In genomic region chr22:20298803-20299735, GRCh38 we compare ENCODE assay signal across 8 cellular contexts.
DNase-seq lines count a peak whose midpoint lies in the region; ATAC-seq lines count a peak whose summit lies in the region.

No MANE protein-coding gene starts in this region.

- peaks cover 9% of the 10 kb centered on the region for H3K27me3 Mint-ChIP-seq in central memory CD8-positive, alpha-beta T cell

- H3K27ac Mint-ChIP-seq in central memory CD8-positive, alpha-beta T cell (ENCODE audit: low read depth), result no peak overlapping the region

- peak; percentile 21 for DNase-seq in DMS53 treated with DMSO at 0.1 percent for 48 hours (lab: John Stamatoyannopoulos, UW; ENCODE audit: unreplicated experiment)
- peak; percentile 62 for DNase-seq in NCI-H2196 (lab: John Stamatoyannopoulos, UW; ENCODE audit: unreplicated experiment)
- peak; percentile 84 for DNase-seq in activated CD4-positive, CD25-positive, alpha-beta regulatory T cell treated with anti-CD3 and anti-CD28 coated beads, Interleukin-2, amount 50 U/mL, for 72 hours
- DNase-seq in central memory CD8-positive, alpha-beta T cell (ENCODE audit: low spot score in 2 of 2), result peak; percentile 74 to 77
- DNase-seq in kidney glomerular epithelial cell (lab: John Stamatoyannopoulos, UW), result peak; percentile 56
- DNase-seq in stimulated activated CD4-positive, alpha-beta T cell treated with anti-CD3 and anti-CD28 coated beads, Interleukin-1b, Interleukin-23, amount 100 ng/mL, for 1 hour (ENCODE audit: low read depth in 2 of 2), result peak; percentile 74 to 93

- H3K36me3 Mint-ChIP-seq in central memory CD8-positive, alpha-beta T cell (ENCODE audit: insufficient read depth), result no peaks in the 10 kb centered on the region

- H3K4me3 Mint-ChIP-seq in central memory CD8-positive, alpha-beta T cell, result peak overlapping the region; percentile 77

- peaks cover 7% of the 10 kb centered on the region for H3K4me1 Mint-ChIP-seq in central memory CD8-positive, alpha-beta T cell

- ATAC-seq in HG02763 (IDR thresholded peaks at IDR 0.05; ENCODE audit: unreplicated experiment), result peak; percentile 59
- ATAC-seq in central memory CD8-positive, alpha-beta T cell (replicated peaks; ENCODE audit: extremely low read depth, poor library complexity, severe bottlenecking), result peak; percentile 85
- no peak for ATAC-seq in GM21367 (IDR thresholded peaks at IDR 0.05; ENCODE audit: unreplicated experiment)

- H3K9me3 Mint-ChIP-seq in central memory CD8-positive, alpha-beta T cell, result no peaks in the 10 kb centered on the region

Comparison
In these comparisons a context has a peak if more than half of its experiments do, and no peak if none do; other contexts are left out.
1. DNase-seq: peak in every context shown above with its lines; median percentile 84 in activated CD4-positive, CD25-positive, alpha-beta regulatory T cell treated with anti-CD3 and anti-CD28 coated beads, Interleukin-2, amount 50 U/mL, for 72 hours; 84 in stimulated activated CD4-positive, alpha-beta T cell treated with anti-CD3 and anti-CD28 coated beads, Interleukin-1b, Interleukin-23, amount 100 ng/mL, for 1 hour; 76 in central memory CD8-positive, alpha-beta T cell; 62 in NCI-H2196; 56 in kidney glomerular epithelial cell; 21 in DMS53 treated with DMSO at 0.1 percent for 48 hours.